Comparison of ENCODE assay signal across 1 cellular context in genomic region chr15:82531496-82532382, GRCh38.
TF ChIP-seq lines count a peak whose summit lies in the region.

No MANE protein-coding gene starts in this region.

TF ChIP-seq in K562, 482 proteins besides CTCF, POLR2A, EP300 and RAD21 (continued from another document):
- TF ChIP-seq HINFP (tag; conservative IDR thresholded peaks at IDR 0.05; ENCODE audit: low read depth) (no peak), ARID4B (CRISPR knock-in tag; IDR thresholded peaks at IDR 0.05) (no peak), TOE1 (IDR thresholded peaks at IDR 0.05; ENCODE audit: borderline replicate concordance) (no peak), TOE1 (CRISPR knock-in tag; IDR thresholded peaks at IDR 0.05; ENCODE audit: borderline replicate concordance, low read depth) (no peak), ZNF398 (CRISPR knock-in tag; IDR thresholded peaks at IDR 0.05) (no peak), PRDM10 (IDR thresholded peaks at IDR 0.05; ENCODE audit: partially characterized antibody) (peak; percentile 27), HDAC1 (IDR thresholded peaks at IDR 0.05) (no peak), POLR3A (IDR thresholded peaks at IDR 0.05; ENCODE audit: borderline replicate concordance, extremely low read depth, insufficient read depth, insufficient read length) (no peak), ZNF76 (CRISPR knock-in tag; IDR thresholded peaks at IDR 0.05; ENCODE audit: borderline replicate concordance) (no peak), MECOM (CRISPR knock-in tag; IDR thresholded peaks at IDR 0.05) (no peak), RBM15 (IDR thresholded peaks at IDR 0.05; ENCODE audit: insufficient read depth, low read length) (no peak)
